Comparison of ENCODE assay signal across 8 cellular contexts in the genomic region with DNA sequence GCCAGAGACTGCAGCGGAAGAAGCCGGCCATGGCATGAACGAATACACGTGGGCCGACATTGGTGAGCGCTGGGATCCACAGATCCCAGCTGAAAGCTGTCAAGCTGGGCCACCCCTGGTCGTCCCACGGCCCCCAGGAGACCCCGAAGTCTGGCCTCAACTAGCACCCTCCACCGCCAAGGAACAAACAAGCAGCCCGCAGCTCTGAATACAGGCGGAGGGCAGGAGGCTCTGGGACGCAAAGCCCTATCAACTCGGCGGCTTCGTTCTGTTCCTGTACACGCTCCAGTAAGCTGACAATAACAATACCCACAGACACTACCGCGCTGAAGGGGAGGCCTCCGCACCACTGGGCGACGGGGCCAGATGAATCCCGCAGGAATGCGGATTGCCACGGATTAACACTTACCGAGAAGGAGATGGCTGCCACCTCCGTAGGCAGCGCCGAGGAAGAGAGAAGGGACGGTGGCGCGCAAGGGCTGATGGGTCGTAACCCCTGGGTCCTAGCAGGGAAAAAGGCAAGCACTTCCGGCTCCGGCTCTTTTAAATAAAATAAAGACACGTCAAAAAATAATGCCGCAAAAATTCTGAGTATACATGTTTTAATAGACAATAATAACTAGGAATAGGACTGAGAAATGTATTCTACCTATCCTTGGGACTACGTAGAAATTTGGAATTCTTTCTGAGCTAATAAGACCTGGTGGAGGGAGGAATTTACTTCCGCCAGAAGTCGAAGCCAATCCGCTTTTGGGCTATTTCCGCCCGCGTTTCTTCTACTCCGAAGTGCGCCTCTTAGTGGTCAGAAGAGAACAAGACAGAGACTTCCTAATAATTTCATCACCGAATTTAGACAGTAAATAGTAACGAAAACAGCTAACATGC. TPM values are rescaled to one million over a fixed set of nuclear protein-coding genes. Genes with fewer than 3 reads are reported as not detected.
DNase-seq lines count a peak whose midpoint lies in the region; ATAC-seq and TF ChIP-seq lines count a peak whose summit lies in the region.

A gene (minus strand): TSS at position 481 of the 885 bp plus-strand sequence. CDS start 1,328 bp downstream, outside the sequence.

- H3K4me3 ChIP-seq in fibroblast of mammary gland (ENCODE audit: control insufficient read depth, low read depth, low read length), result peak within 1 kb of the TSS; percentile 100

- H3K4me3 Mint-ChIP-seq in naive thymus-derived CD8-positive, alpha-beta T cell, result peak within 1 kb of the TSS; percentile 94 to 98 (median 96)

- H3K9me3 Mint-ChIP-seq in naive thymus-derived CD8-positive, alpha-beta T cell, result no peaks in the 10 kb centered on the region

- peak; percentile 94 for DNase-seq in EL
- DNase-seq in GOT3 (lab: John Stamatoyannopoulos, UW), result peak; percentile 62
- peak; percentile 94 for DNase-seq in RPMI8226
- peak; percentile 68 to 74 for DNase-seq in activated T-helper 1 cell treated with anti-CD3 and anti-CD28 coated beads, Interleukin-2, amount 50 U/mL, for 16 hours (ENCODE audit: low read depth in 1 of 2, low spot score in 1 of 2)
- peak; percentile 95 for DNase-seq in fibroblast of mammary gland (ENCODE audit: low read depth)
- DNase-seq in naive thymus-derived CD8-positive, alpha-beta T cell, result peak; percentile 72 to 96 (median 85)
- peak; percentile 76 to 96 (median 86) for DNase-seq in stimulated activated naive CD4-positive, alpha-beta T cell (lab: John Stamatoyannopoulos, UW)

- peak; percentile 86 to 87 for ATAC-seq in naive thymus-derived CD8-positive, alpha-beta T cell

- POLR2A ChIA-PET in naive thymus-derived CD8-positive, alpha-beta T cell (lab: Charles Lee), result interaction anchor here (0.5 to 3.3 kb wide), 24 partner anchors 10 to 1810 kb away, joined by 3 to 34 read pairs (median 4); a partner anchor contains a TSS

- no peaks in the 10 kb centered on the region for H3K27me3 Mint-ChIP-seq in naive thymus-derived CD8-positive, alpha-beta T cell

- H3K27ac Mint-ChIP-seq in naive thymus-derived CD8-positive, alpha-beta T cell, result peak within 1 kb of the TSS; percentile 97 to 100 (median 100)

- H3K36me3 Mint-ChIP-seq in naive thymus-derived CD8-positive, alpha-beta T cell, result peaks cover 5 to 46% (median 21%) of the 10 kb centered on the region in 3 donors

- H3K4me1 Mint-ChIP-seq in naive thymus-derived CD8-positive, alpha-beta T cell, result peaks cover 22 to 49% (median 46%) of the 10 kb centered on the region in 4 donors

- TF ChIP-seq CTCF in LNCAP (IDR thresholded peaks at IDR 0.05), result peak; percentile 83
- TF ChIP-seq CTCF in fibroblast of mammary gland (conservative IDR thresholded peaks at IDR 0.05; ENCODE audit: control insufficient read depth, insufficient read depth, low read depth, low read length), result peak; percentile 86

RNA-seq across cellular contexts. Expression of the gene that starts here (rescaled TPM):
- total RNA-seq in naive thymus-derived CD8-positive, alpha-beta T cell, result 1,000 to 10,000 TPM; 4,123 to 4,303 TPM
- 1,000 to 10,000 TPM; 4,376 to 5,220 (median 4,420) TPM for polyA plus RNA-seq in naive thymus-derived CD8-positive, alpha-beta T cell

Comparison
In these comparisons a context has a peak if more than half of its experiments do, and no peak if none do; other contexts are left out.
1. Peak in every context shown above with its lines: DNase-seq, ATAC-seq and H3K4me3 ChIP-seq.